Comparison of ENCODE assay signal across 30 cellular contexts in genomic region chr3:30855390-30855789, GRCh38. TPM values are rescaled to one million over a fixed set of nuclear protein-coding genes. Genes with fewer than 3 reads are reported as not detected.
DNase-seq lines count a peak whose midpoint lies in the region; ATAC-seq and TF ChIP-seq lines count a peak whose summit lies in the region.
"Had no signal": no experiment of that assay in that cellular context is flagged by ENCODE, and none has a peak within 500 bp of the region (broad histone marks: within the 10 kb centered on the region; RNA-seq: fewer than 3 reads in every experiment).

No MANE protein-coding gene starts in this region.

- TF ChIP-seq CTCF in AG10803 (conservative IDR thresholded peaks at IDR 0.05; ENCODE audit: low read length) (no peak), astrocyte of the cerebellum (IDR thresholded peaks at IDR 0.05; ENCODE audit: low read depth, low read length, missing control alignments) (no peak), lower leg skin (IDR thresholded peaks at IDR 0.05) (no peak)

- in situ Hi-C loops in astrocyte of the cerebellum (cut with HindIII; ENCODE audit: low sequenced_read_pairs), result no loop called here

- no peak for TF ChIP-seq POLR2A in lower leg skin (IDR thresholded peaks at IDR 0.05)

- H3K4me3 ChIP-seq in AG10803 (ENCODE audit: low read length) (no peak overlapping the region), astrocyte of the cerebellum (ENCODE audit: low read depth, low read length) (no peak overlapping the region), lower leg skin (ENCODE audit: low read depth, poor library complexity, severe bottlenecking) (no peak overlapping the region)
- H3K4me3 ChIP-seq: adrenal gland, HAP-1, left ventricle myocardium inferior, ovary, thoracic aorta, vagina had no signal

- 44 to 46% methylated on average over 4 of the region's 4 CpGs for WGBS in lower leg skin, 2 donors

- intact Hi-C loops in left cardiac atrium (cut with DNase I), result no loop called here
- intact Hi-C loops in lower leg skin (cut with DNase I; ENCODE audit: low total_unique reads), result no loop called here

- DNase-seq in AG10803 (ENCODE audit: low read depth), result peak; percentile 5
- peak; percentile 26 for DNase-seq in HT1080 (ENCODE audit: low read depth)
- DNase-seq in astrocyte of the cerebellum (ENCODE audit: low read depth), result peak; percentile 20
- DNase-seq in fibroblast of the conjunctiva (ENCODE audit: low read depth), result peak; percentile 52
- DNase-seq in NCI-H748 (lab: John Stamatoyannopoulos, UW; ENCODE audit: unreplicated experiment), result no peak
- no peak for DNase-seq in left cardiac atrium
- DNase-seq in lower leg skin (ENCODE audit: low spot score in 2 of 2), result no peak
- DNase-seq: activated CD4-positive, alpha-beta T cell treated with anti-CD3 and anti-CD28 coated beads for 36 hours; activated naive CD4-positive, alpha-beta T cell; activated T-cell treated with anti-CD3 and anti-CD28 coated beads, Interleukin-2, amount 50 U/mL, for 24 hours; adrenal gland; C1 segment of cervical spinal cord; cortex of kidney; hippocampal formation; immature natural killer cell; left ventricle myocardium inferior; midbrain; naive thymus-derived CD8-positive, alpha-beta T cell; NCI-H1694; NCI-H69; ovary; stimulated activated CD4-positive, alpha-beta T cell treated with anti-CD3 and anti-CD28 coated beads, Interleukin-12 subunit alpha, Interleukin-12 subunit beta, amount 100 ng/mL, for 4 hours; stimulated activated naive CD4-positive, alpha-beta T cell treated with Interleukin-2 at 50 U/mL for 16 hours; T-helper 1 cell had no signal

- no peak for ATAC-seq in HG03139 (IDR thresholded peaks at IDR 0.05; ENCODE audit: unreplicated experiment)
- ATAC-seq in left cardiac atrium, result no peak
- ATAC-seq: activated CD4-positive, alpha-beta T cell treated with anti-CD3 and anti-CD28 coated beads for 36 hours; naive thymus-derived CD8-positive, alpha-beta T cell; Right ventricle myocardium inferior had no signal

RNA-seq across cellular contexts. Expression of gene GADL1, which starts 39.1 kb away (rescaled TPM):
- 0.02 and 0.13 TPM in 2 replicates for total RNA-seq in HT1080 (2014; rRNA removed; shearing (Covaris generic))
- 0.06 and 0.20 TPM in 2 replicates for polyA plus RNA-seq in HT1080 (2015; cell fraction: cytosol; rRNA removed)
- 0.06 and 0.09 TPM in 2 replicates for polyA plus RNA-seq in HT1080 (2015; cell fraction: nucleus; rRNA removed)
- total RNA-seq in left cardiac atrium (not detected), lower leg skin (not detected)
- total RNA-seq: activated CD4-positive, alpha-beta T cell treated with anti-CD3 and anti-CD28 coated beads for 36 hours; activated CD8-positive, alpha-beta memory T cell treated with anti-CD3 and anti-CD28 coated beads for 36 hours; naive thymus-derived CD8-positive, alpha-beta T cell; Right ventricle myocardium inferior; vagina had no signal
- polyA plus RNA-seq: immature natural killer cell; naive thymus-derived CD8-positive, alpha-beta T cell had no signal

Comparison
In these comparisons a context has a peak if more than half of its experiments do, and no peak if none do; other contexts are left out.
1. DNase-seq: peak in AG10803 (single experiment), HT1080 (single experiment), astrocyte of the cerebellum (single experiment) and fibroblast of the conjunctiva (single experiment); none in NCI-H748 (single experiment), left cardiac atrium (single experiment) and lower leg skin (0 of 2).